16 cellular contexts compared by ENCODE assay signal in genomic region chr14:104971447-104972240, GRCh38. TPM values are rescaled to one million over a fixed set of nuclear protein-coding genes. Genes with fewer than 3 reads are reported as not detected.
DNase-seq lines count a peak whose midpoint lies in the region; ATAC-seq and TF ChIP-seq lines count a peak whose summit lies in the region.
"Had no signal": no experiment of that assay in that cellular context is flagged by ENCODE, and none has a peak within 500 bp of the region (broad histone marks: within the 10 kb centered on the region; RNA-seq: fewer than 3 reads in every experiment).

No MANE protein-coding gene starts in this region.

- TF ChIP-seq CTCF in glutamatergic neuron (IDR thresholded peaks at IDR 0.05; ENCODE audit: partially characterized antibody, unreplicated experiment) (no peak), osteoblast (IDR thresholded peaks at IDR 0.05; ENCODE audit: extremely low read depth, low read depth, low read length) (no peak), upper lobe of left lung (IDR thresholded peaks at IDR 0.05) (no peak), progenitor cell of endocrine pancreas (IDR thresholded peaks at IDR 0.05; ENCODE audit: unreplicated experiment) (no peak)

- H3K36me3 Mint-ChIP-seq in glutamatergic neuron (ENCODE audit: unreplicated experiment) = no peaks in the 10 kb centered on the region
- H3K36me3 Mint-ChIP-seq in progenitor cell of endocrine pancreas (ENCODE audit: insufficient read depth) = no peaks in the 10 kb centered on the region
- H3K36me3 Mint-ChIP-seq: brain; CD8-positive, alpha-beta T cell had no signal

- peaks cover 11% of the 10 kb centered on the region for H3K4me1 Mint-ChIP-seq in glutamatergic neuron (ENCODE audit: low read depth, unreplicated experiment)
- H3K4me1 Mint-ChIP-seq in progenitor cell of endocrine pancreas (ENCODE audit: low read depth) = peaks cover 7% of the 10 kb centered on the region

- no peak overlapping the region for H3K4me3 Mint-ChIP-seq in glutamatergic neuron (ENCODE audit: unreplicated experiment)
- H3K4me3 Mint-ChIP-seq in progenitor cell of endocrine pancreas (ENCODE audit: low read depth) = no peak overlapping the region
- H3K4me3 Mint-ChIP-seq: activated CD4-positive, alpha-beta memory T cell treated with anti-CD3 and anti-CD28 coated beads, Interleukin-2, amount 10 ng/mL, durations not matched to agents 7 days and 5 days; brain; CD8-positive, alpha-beta T cell; effector memory CD8-positive, alpha-beta T cell; stimulated activated naive CD8-positive, alpha-beta T cell treated with anti-CD3 and anti-CD28 coated beads, Interleukin-15, Interleukin-2, amounts not matched to agents 100 ng/mL and 50 ng/mL, for 24 hours had no signal

- no peak for ATAC-seq in upper lobe of left lung (ENCODE audit: low FRiP score in 2 of 2)
- ATAC-seq: CD8-positive, alpha-beta T cell; effector memory CD8-positive, alpha-beta T cell had no signal

- H3K27ac Mint-ChIP-seq in glutamatergic neuron (ENCODE audit: unreplicated experiment) (no peak overlapping the region), progenitor cell of endocrine pancreas (no peak overlapping the region)
- H3K27ac Mint-ChIP-seq: activated CD4-positive, alpha-beta memory T cell treated with anti-CD3 and anti-CD28 coated beads, Interleukin-2, amount 10 ng/mL, durations not matched to agents 7 days and 5 days; CD8-positive, alpha-beta T cell; effector memory CD8-positive, alpha-beta T cell; stimulated activated naive CD8-positive, alpha-beta T cell treated with anti-CD3 and anti-CD28 coated beads, Interleukin-15, Interleukin-2, amounts not matched to agents 100 ng/mL and 50 ng/mL, for 24 hours had no signal

- H3K36me3 ChIP-seq in adipocyte (ENCODE audit: control insufficient read depth, insufficient read depth, low read length, severe bottlenecking) (no peaks in the 10 kb centered on the region), osteoblast (ENCODE audit: insufficient read depth, low read length) (no peaks in the 10 kb centered on the region), upper lobe of left lung (no peaks in the 10 kb centered on the region)
- H3K36me3 ChIP-seq: HAP-1 had no signal

- H3K4me1 ChIP-seq in adipocyte (ENCODE audit: control insufficient read depth, insufficient read depth, low read length) = peaks cover 57% of the 10 kb centered on the region
- peaks cover 43% of the 10 kb centered on the region for H3K4me1 ChIP-seq in osteoblast (ENCODE audit: insufficient read depth, low read length)
- peaks cover 80 to 88% (median 86%) of the 10 kb centered on the region in 4 donors for H3K4me1 ChIP-seq in upper lobe of left lung
- H3K4me1 ChIP-seq: HAP-1 had no signal

- H3K79me2 ChIP-seq in osteoblast (ENCODE audit: insufficient read depth, low read length) = peaks cover 2% of the 10 kb centered on the region

- H3K27me3 Mint-ChIP-seq in glutamatergic neuron (ENCODE audit: unreplicated experiment) (peaks cover 6% of the 10 kb centered on the region), progenitor cell of endocrine pancreas (peaks cover 18% of the 10 kb centered on the region)

- peak overlapping the region; percentile 77 for H3K27ac ChIP-seq in osteoblast (ENCODE audit: low read depth, low read length)
- peak overlapping the region; percentile 62 to 94 (median 86) for H3K27ac ChIP-seq in upper lobe of left lung

- 91 to 95% methylated on average over 9 of the region's 12 CpGs for WGBS in upper lobe of left lung, 2 donors

- H3K9me3 Mint-ChIP-seq in glutamatergic neuron (ENCODE audit: unreplicated experiment) = peaks cover 3% of the 10 kb centered on the region
- H3K9me3 Mint-ChIP-seq in progenitor cell of endocrine pancreas (ENCODE audit: low read depth) = no peaks in the 10 kb centered on the region
- H3K9me3 Mint-ChIP-seq: activated CD4-positive, alpha-beta memory T cell treated with anti-CD3 and anti-CD28 coated beads, Interleukin-2, amount 10 ng/mL, durations not matched to agents 7 days and 5 days; brain; CD8-positive, alpha-beta T cell; effector memory CD8-positive, alpha-beta T cell; stimulated activated naive CD8-positive, alpha-beta T cell treated with anti-CD3 and anti-CD28 coated beads, Interleukin-15, Interleukin-2, amounts not matched to agents 100 ng/mL and 50 ng/mL, for 24 hours had no signal

- H3K9me3 ChIP-seq in adipocyte (ENCODE audit: control insufficient read depth, low read length) = no peaks in the 10 kb centered on the region
- H3K9me3 ChIP-seq in osteoblast (ENCODE audit: low read depth, low read length) = no peaks in the 10 kb centered on the region
- H3K9me3 ChIP-seq in upper lobe of left lung = no peaks in the 10 kb centered on the region
- H3K9me3 ChIP-seq: HAP-1 had no signal

- no peak overlapping the region for H2AFZ ChIP-seq in osteoblast (ENCODE audit: low read length)

- TF ChIP-seq POLR2A in upper lobe of left lung (IDR thresholded peaks at IDR 0.05) = no peak

- H3K9ac ChIP-seq in adipocyte (ENCODE audit: low read length) = peak overlapping the region; percentile 90

- TF ChIP-seq EP300 in upper lobe of left lung (IDR thresholded peaks at IDR 0.05) = no peak

- H4K20me1 ChIP-seq in osteoblast (ENCODE audit: insufficient read depth, low read length) = no peaks in the 10 kb centered on the region

- no peak overlapping the region for H3K4me2 ChIP-seq in osteoblast (ENCODE audit: insufficient read depth, low read length)

- H3K27me3 ChIP-seq in adipocyte (replicated peaks; ENCODE audit: control insufficient read depth, insufficient read depth, low read length) = no peaks in the 10 kb centered on the region
- H3K27me3 ChIP-seq in osteoblast (ENCODE audit: insufficient read depth, low read length) = no peaks in the 10 kb centered on the region
- no peaks in the 10 kb centered on the region for H3K27me3 ChIP-seq in upper lobe of left lung

- no peak for DNase-seq in adipocyte (ENCODE audit: low read depth)
- peak; percentile 14 for DNase-seq in glutamatergic neuron
- peak; percentile 50 for DNase-seq in osteoblast (ENCODE audit: insufficient read length, low spot score, missing footprints)
- peak in 1 of 2 donors; percentile 81 for DNase-seq in upper lobe of left lung
- DNase-seq in NCI-H146 (lab: John Stamatoyannopoulos, UW) = no peak
- DNase-seq in progenitor cell of endocrine pancreas (ENCODE audit: low spot score, unreplicated experiment) = no peak
- DNase-seq in HT-29 (ENCODE audit: low spot score) = no peak
- DNase-seq: activated CD4-positive, alpha-beta memory T cell treated with anti-CD3 and anti-CD28 coated beads, Interleukin-2, amount 10 ng/mL, durations not matched to agents 7 days and 5 days; activated effector memory CD4-positive, alpha-beta T cell treated with Interleukin-2 at 50 U/mL for 16 hours; CD8-positive, alpha-beta T cell; effector memory CD8-positive, alpha-beta T cell; GDM1 had no signal

- no peak overlapping the region for H3K4me3 ChIP-seq in adipocyte (ENCODE audit: low read length)
- H3K4me3 ChIP-seq in osteoblast (ENCODE audit: insufficient read depth, low read length) = no peak overlapping the region
- no peak overlapping the region for H3K4me3 ChIP-seq in upper lobe of left lung
- H3K4me3 ChIP-seq: HAP-1, lung had no signal

RNA-seq across cellular contexts. Expression of gene AHNAK2, which starts 6.5 kb away (rescaled TPM):
- 44.8 TPM for total RNA-seq in glutamatergic neuron (ENCODE audit: unreplicated experiment)
- total RNA-seq in osteoblast = 30.8 and 31.8 TPM in 2 replicates
- total RNA-seq in upper lobe of left lung = 10 to 100 TPM in 4 of 6 donors, 1 to 10 TPM in 2; 4.3 to 48.0 (median 12.9) TPM
- 1.1 and 1.2 TPM in 2 replicates for total RNA-seq in progenitor cell of endocrine pancreas
- total RNA-seq in HT-29 (2014; rRNA removed; shearing (Covaris generic)) = 1.5 and 1.6 TPM in 2 replicates
- total RNA-seq: activated CD4-positive, alpha-beta memory T cell treated with anti-CD3 and anti-CD28 coated beads, Interleukin-2, amount 10 ng/mL, durations not matched to agents 7 days and 5 days had no signal

RNA-seq across cellular contexts. Expression of gene CLBA1, which starts 13.9 kb away (rescaled TPM):
- 5.9 TPM for total RNA-seq in glutamatergic neuron (ENCODE audit: unreplicated experiment)
- 11.5 and 12.3 TPM in 2 replicates for total RNA-seq in osteoblast
- total RNA-seq in upper lobe of left lung = 10 to 100 TPM; 11.1 to 44.0 (median 13.3) TPM
- 20.1 and 20.8 TPM in 2 replicates for total RNA-seq in progenitor cell of endocrine pancreas
- 9.8 and 11.6 TPM in 2 replicates for total RNA-seq in HT-29 (2014; rRNA removed; shearing (Covaris generic))

RNA-seq across cellular contexts. Expression of gene PLD4, which starts 47.0 kb away (rescaled TPM):
- total RNA-seq in glutamatergic neuron (ENCODE audit: unreplicated experiment) (not detected), osteoblast (not detected in 2 replicates), upper lobe of left lung (1 to 10 TPM in 2 of 6 donors, under 1 TPM in 1, not detected in 3; under 0.01 to 6.1 (median 2.5) TPM), progenitor cell of endocrine pancreas (0.05 TPM in 1 of 2 replicates, not detected in the other)
- not detected in 2 replicates for total RNA-seq in HT-29 (2014; rRNA removed; shearing (Covaris generic))
- total RNA-seq: activated CD4-positive, alpha-beta memory T cell treated with anti-CD3 and anti-CD28 coated beads, Interleukin-2, amount 10 ng/mL, durations not matched to agents 7 days and 5 days had no signal

RNA-seq across cellular contexts. Expression of gene CDCA4, which starts 49.2 kb away (rescaled TPM):
- total RNA-seq in glutamatergic neuron (ENCODE audit: unreplicated experiment) (23.2 TPM), osteoblast (13.3 and 13.8 TPM in 2 replicates), upper lobe of left lung (10 to 100 TPM in 1 of 6 donors, 1 to 10 TPM in 4, under 1 TPM in 1; 0.89 to 10.3 (median 6.6) TPM), progenitor cell of endocrine pancreas (21.5 and 22.9 TPM in 2 replicates)
- total RNA-seq in HT-29 (2014; rRNA removed; shearing (Covaris generic)) = 45.4 and 45.7 TPM in 2 replicates

Comparison
In these comparisons a context has a peak if more than half of its experiments do, and no peak if none do; other contexts are left out.
1. DNase-seq: peak in glutamatergic neuron (single experiment) and osteoblast (single experiment); none in adipocyte (single experiment), NCI-H146 (single experiment), progenitor cell of endocrine pancreas (single experiment) and HT-29 (single experiment).